Comparison of ENCODE assay signal across 8 cellular contexts in genomic region chr10:102919237-102919959, GRCh38. TPM values are rescaled to one million over a fixed set of nuclear protein-coding genes. Genes with fewer than 3 reads are reported as not detected.
DNase-seq lines count a peak whose midpoint lies in the region; ATAC-seq and TF ChIP-seq lines count a peak whose summit lies in the region.

No MANE protein-coding gene starts in this region.

- DNase-seq in activated T-cell treated with anti-CD3 and anti-CD28 coated beads, Interleukin-2, amount 50 U/mL, for 4 hours: no peak
- no peak for DNase-seq in activated T-cell treated with anti-CD3 and anti-CD28 coated beads for 4 hours
- DNase-seq in activated CD4-positive, alpha-beta memory T cell treated with anti-CD3 and anti-CD28 coated beads, Interleukin-2, amount 10 ng/mL, durations not matched to agents 7 days and 5 days: peak; percentile 22
- DNase-seq in fibroblast of villous mesenchyme (ENCODE audit: low read depth): no peak
- peak; percentile 16 to 52 (median 40) for DNase-seq in ovary
- no peak for DNase-seq in SKM-1 treated with dmso at 0.1 percent for 144 hours (lab: John Stamatoyannopoulos, UW; ENCODE audit: unreplicated experiment)
- no peak for DNase-seq in NCI-H1048 (lab: John Stamatoyannopoulos, UW)

- intact Hi-C loops in ovary (cut with DNase I): loop anchor here in 3 of 4 donors (5.0 to 10.0 kb wide), 4 partner anchors 133 to 328 kb away; partner anchors contain the start of gene RPEL1 (in 3 of the 3)

- peak overlapping the region; percentile 91 for H3K4me3 ChIP-seq in fibroblast of villous mesenchyme (ENCODE audit: low read depth, low read length)
- peak overlapping the region; percentile 85 for H3K4me3 ChIP-seq in ovary

- no peaks in the 10 kb centered on the region for H3K9me3 ChIP-seq in ovary

- TF ChIP-seq CTCF in fibroblast of villous mesenchyme (IDR thresholded peaks at IDR 0.05; ENCODE audit: insufficient read depth, low read depth, low read length) (no peak), ovary (IDR thresholded peaks at IDR 0.05) (no peak)

- no peaks in the 10 kb centered on the region for H3K36me3 ChIP-seq in ovary

- CTCF ChIA-PET in activated CD4-positive, alpha-beta memory T cell treated with anti-CD3 and anti-CD28 coated beads, Interleukin-2, amount 10 ng/mL, durations not matched to agents 7 days and 5 days (lab: Charles Lee): interaction anchor here (0.6 to 3.2 kb wide), 2 partner anchors 325 to 455 kb away, joined by 4 to 36 read pairs; no protein-coding TSS in a partner anchor

- ATAC-seq in activated T-cell treated with anti-CD3 and anti-CD28 coated beads, Interleukin-2, amount 50 U/mL, for 4 hours: no peak
- ATAC-seq in HG02938 (IDR thresholded peaks at IDR 0.05; ENCODE audit: unreplicated experiment): no peak

- peaks cover 5% of the 10 kb centered on the region for H3K27me3 Mint-ChIP-seq in activated T-cell treated with anti-CD3 and anti-CD28 coated beads, Interleukin-2, amount 50 U/mL, for 4 hours (ENCODE audit: low read depth)
- H3K27me3 Mint-ChIP-seq in activated CD4-positive, alpha-beta memory T cell treated with anti-CD3 and anti-CD28 coated beads, Interleukin-2, amount 10 ng/mL, durations not matched to agents 7 days and 5 days: peaks cover 3% of the 10 kb centered on the region

- 2 to 6% (median 5%) methylated on average over 45 to 47 of the region's 47 CpGs for WGBS in ovary, 3 donors

- H3K4me1 ChIP-seq in ovary (ENCODE audit: insufficient read depth): peaks cover 5% of the 10 kb centered on the region

- H3K27ac Mint-ChIP-seq in activated CD4-positive, alpha-beta memory T cell treated with anti-CD3 and anti-CD28 coated beads, Interleukin-2, amount 10 ng/mL, durations not matched to agents 7 days and 5 days: no peak overlapping the region

- H3K27me3 ChIP-seq in ovary: no peaks in the 10 kb centered on the region

- peak overlapping the region; percentile 92 for H3K4me3 Mint-ChIP-seq in activated T-cell treated with anti-CD3 and anti-CD28 coated beads, Interleukin-2, amount 50 U/mL, for 4 hours
- H3K4me3 Mint-ChIP-seq in activated CD4-positive, alpha-beta memory T cell treated with anti-CD3 and anti-CD28 coated beads, Interleukin-2, amount 10 ng/mL, durations not matched to agents 7 days and 5 days: peak overlapping the region; percentile 90

- no peak for TF ChIP-seq EP300 in ovary (IDR thresholded peaks at IDR 0.05)

- POLR2A ChIA-PET in activated CD4-positive, alpha-beta memory T cell treated with anti-CD3 and anti-CD28 coated beads, Interleukin-2, amount 10 ng/mL, durations not matched to agents 7 days and 5 days (lab: Charles Lee): interaction anchor here (1.5 to 1.9 kb wide), 4 partner anchors 18 to 273 kb away, joined by 3 to 9 read pairs (median 4); no protein-coding TSS in a partner anchor

- peaks cover 1% of the 10 kb centered on the region for H3K36me3 Mint-ChIP-seq in activated T-cell treated with anti-CD3 and anti-CD28 coated beads, Interleukin-2, amount 50 U/mL, for 4 hours (ENCODE audit: insufficient read depth)
- H3K36me3 Mint-ChIP-seq in activated CD4-positive, alpha-beta memory T cell treated with anti-CD3 and anti-CD28 coated beads, Interleukin-2, amount 10 ng/mL, durations not matched to agents 7 days and 5 days (ENCODE audit: low read depth): peaks cover 7% of the 10 kb centered on the region

- peaks cover 59% of the 10 kb centered on the region for H3K4me1 Mint-ChIP-seq in activated T-cell treated with anti-CD3 and anti-CD28 coated beads, Interleukin-2, amount 50 U/mL, for 4 hours (ENCODE audit: low read depth)
- peaks cover 65% of the 10 kb centered on the region for H3K4me1 Mint-ChIP-seq in activated CD4-positive, alpha-beta memory T cell treated with anti-CD3 and anti-CD28 coated beads, Interleukin-2, amount 10 ng/mL, durations not matched to agents 7 days and 5 days

- TF ChIP-seq POLR2A in ovary (IDR thresholded peaks at IDR 0.05): no peak

- peak overlapping the region in 1 of 2 donors; percentile 83 for H3K27ac ChIP-seq in ovary

- no peaks in the 10 kb centered on the region for H3K9me3 Mint-ChIP-seq in activated T-cell treated with anti-CD3 and anti-CD28 coated beads, Interleukin-2, amount 50 U/mL, for 4 hours
- H3K9me3 Mint-ChIP-seq in activated CD4-positive, alpha-beta memory T cell treated with anti-CD3 and anti-CD28 coated beads, Interleukin-2, amount 10 ng/mL, durations not matched to agents 7 days and 5 days: no peaks in the 10 kb centered on the region

RNA-seq across cellular contexts. Expression of gene CNNM2, which starts 1.3 kb away (rescaled TPM):
- total RNA-seq in activated T-cell treated with anti-CD3 and anti-CD28 coated beads, Interleukin-2, amount 50 U/mL, for 4 hours: 1 to 10 TPM; 6.0 to 6.3 (median 6.1) TPM
- 1 to 10 TPM; 7.9 to 8.4 TPM for total RNA-seq in activated CD4-positive, alpha-beta memory T cell treated with anti-CD3 and anti-CD28 coated beads, Interleukin-2, amount 10 ng/mL, durations not matched to agents 7 days and 5 days
- 4.7 and 8.4 TPM in 2 replicates for total RNA-seq in fibroblast of villous mesenchyme
- total RNA-seq in ovary: 10 to 100 TPM in 2 of 7 donors, 1 to 10 TPM in 5; 6.7 to 15.0 (median 8.9) TPM
- 10 to 100 TPM in 1 of 2 donors, 1 to 10 TPM in 1; 5.4 to 12.6 TPM for polyA plus RNA-seq in ovary

RNA-seq across cellular contexts. Expression of gene AS3MT, which starts 50.1 kb away (rescaled TPM):
- under 1 TPM; 0.18 to 0.22 (median 0.18) TPM for total RNA-seq in activated T-cell treated with anti-CD3 and anti-CD28 coated beads, Interleukin-2, amount 50 U/mL, for 4 hours
- under 1 TPM; 0.15 to 0.65 TPM for total RNA-seq in activated CD4-positive, alpha-beta memory T cell treated with anti-CD3 and anti-CD28 coated beads, Interleukin-2, amount 10 ng/mL, durations not matched to agents 7 days and 5 days
- total RNA-seq in fibroblast of villous mesenchyme (5.2 and 5.5 TPM in 2 replicates), ovary (1 to 10 TPM; 1.5 to 6.4 (median 4.9) TPM)
- 10 to 100 TPM in 1 of 2 donors, 1 to 10 TPM in 1; 6.0 to 32.8 TPM for polyA plus RNA-seq in ovary

Comparison
In these comparisons a context has a peak if more than half of its experiments do, and no peak if none do; other contexts are left out.
1. DNase-seq: peak in activated CD4-positive, alpha-beta memory T cell treated with anti-CD3 and anti-CD28 coated beads, Interleukin-2, amount 10 ng/mL, durations not matched to agents 7 days and 5 days (single experiment) and ovary (5 of 5); none in activated T-cell treated with anti-CD3 and anti-CD28 coated beads, Interleukin-2, amount 50 U/mL, for 4 hours (single experiment), activated T-cell treated with anti-CD3 and anti-CD28 coated beads for 4 hours (single experiment), fibroblast of villous mesenchyme (single experiment), SKM-1 treated with dmso at 0.1 percent for 144 hours (single experiment) and NCI-H1048 (single experiment).